ENCODE assay signal across 1 cellular context in genomic region chr5:159732220-159732619, GRCh38.
TF ChIP-seq lines count a peak whose summit lies in the region.

No MANE protein-coding gene starts in this region.

TF ChIP-seq in GM23338, 12 proteins besides CTCF, POLR2A, EP300 and RAD21 (continued from another document):
- TF ChIP-seq, protein P1, sequence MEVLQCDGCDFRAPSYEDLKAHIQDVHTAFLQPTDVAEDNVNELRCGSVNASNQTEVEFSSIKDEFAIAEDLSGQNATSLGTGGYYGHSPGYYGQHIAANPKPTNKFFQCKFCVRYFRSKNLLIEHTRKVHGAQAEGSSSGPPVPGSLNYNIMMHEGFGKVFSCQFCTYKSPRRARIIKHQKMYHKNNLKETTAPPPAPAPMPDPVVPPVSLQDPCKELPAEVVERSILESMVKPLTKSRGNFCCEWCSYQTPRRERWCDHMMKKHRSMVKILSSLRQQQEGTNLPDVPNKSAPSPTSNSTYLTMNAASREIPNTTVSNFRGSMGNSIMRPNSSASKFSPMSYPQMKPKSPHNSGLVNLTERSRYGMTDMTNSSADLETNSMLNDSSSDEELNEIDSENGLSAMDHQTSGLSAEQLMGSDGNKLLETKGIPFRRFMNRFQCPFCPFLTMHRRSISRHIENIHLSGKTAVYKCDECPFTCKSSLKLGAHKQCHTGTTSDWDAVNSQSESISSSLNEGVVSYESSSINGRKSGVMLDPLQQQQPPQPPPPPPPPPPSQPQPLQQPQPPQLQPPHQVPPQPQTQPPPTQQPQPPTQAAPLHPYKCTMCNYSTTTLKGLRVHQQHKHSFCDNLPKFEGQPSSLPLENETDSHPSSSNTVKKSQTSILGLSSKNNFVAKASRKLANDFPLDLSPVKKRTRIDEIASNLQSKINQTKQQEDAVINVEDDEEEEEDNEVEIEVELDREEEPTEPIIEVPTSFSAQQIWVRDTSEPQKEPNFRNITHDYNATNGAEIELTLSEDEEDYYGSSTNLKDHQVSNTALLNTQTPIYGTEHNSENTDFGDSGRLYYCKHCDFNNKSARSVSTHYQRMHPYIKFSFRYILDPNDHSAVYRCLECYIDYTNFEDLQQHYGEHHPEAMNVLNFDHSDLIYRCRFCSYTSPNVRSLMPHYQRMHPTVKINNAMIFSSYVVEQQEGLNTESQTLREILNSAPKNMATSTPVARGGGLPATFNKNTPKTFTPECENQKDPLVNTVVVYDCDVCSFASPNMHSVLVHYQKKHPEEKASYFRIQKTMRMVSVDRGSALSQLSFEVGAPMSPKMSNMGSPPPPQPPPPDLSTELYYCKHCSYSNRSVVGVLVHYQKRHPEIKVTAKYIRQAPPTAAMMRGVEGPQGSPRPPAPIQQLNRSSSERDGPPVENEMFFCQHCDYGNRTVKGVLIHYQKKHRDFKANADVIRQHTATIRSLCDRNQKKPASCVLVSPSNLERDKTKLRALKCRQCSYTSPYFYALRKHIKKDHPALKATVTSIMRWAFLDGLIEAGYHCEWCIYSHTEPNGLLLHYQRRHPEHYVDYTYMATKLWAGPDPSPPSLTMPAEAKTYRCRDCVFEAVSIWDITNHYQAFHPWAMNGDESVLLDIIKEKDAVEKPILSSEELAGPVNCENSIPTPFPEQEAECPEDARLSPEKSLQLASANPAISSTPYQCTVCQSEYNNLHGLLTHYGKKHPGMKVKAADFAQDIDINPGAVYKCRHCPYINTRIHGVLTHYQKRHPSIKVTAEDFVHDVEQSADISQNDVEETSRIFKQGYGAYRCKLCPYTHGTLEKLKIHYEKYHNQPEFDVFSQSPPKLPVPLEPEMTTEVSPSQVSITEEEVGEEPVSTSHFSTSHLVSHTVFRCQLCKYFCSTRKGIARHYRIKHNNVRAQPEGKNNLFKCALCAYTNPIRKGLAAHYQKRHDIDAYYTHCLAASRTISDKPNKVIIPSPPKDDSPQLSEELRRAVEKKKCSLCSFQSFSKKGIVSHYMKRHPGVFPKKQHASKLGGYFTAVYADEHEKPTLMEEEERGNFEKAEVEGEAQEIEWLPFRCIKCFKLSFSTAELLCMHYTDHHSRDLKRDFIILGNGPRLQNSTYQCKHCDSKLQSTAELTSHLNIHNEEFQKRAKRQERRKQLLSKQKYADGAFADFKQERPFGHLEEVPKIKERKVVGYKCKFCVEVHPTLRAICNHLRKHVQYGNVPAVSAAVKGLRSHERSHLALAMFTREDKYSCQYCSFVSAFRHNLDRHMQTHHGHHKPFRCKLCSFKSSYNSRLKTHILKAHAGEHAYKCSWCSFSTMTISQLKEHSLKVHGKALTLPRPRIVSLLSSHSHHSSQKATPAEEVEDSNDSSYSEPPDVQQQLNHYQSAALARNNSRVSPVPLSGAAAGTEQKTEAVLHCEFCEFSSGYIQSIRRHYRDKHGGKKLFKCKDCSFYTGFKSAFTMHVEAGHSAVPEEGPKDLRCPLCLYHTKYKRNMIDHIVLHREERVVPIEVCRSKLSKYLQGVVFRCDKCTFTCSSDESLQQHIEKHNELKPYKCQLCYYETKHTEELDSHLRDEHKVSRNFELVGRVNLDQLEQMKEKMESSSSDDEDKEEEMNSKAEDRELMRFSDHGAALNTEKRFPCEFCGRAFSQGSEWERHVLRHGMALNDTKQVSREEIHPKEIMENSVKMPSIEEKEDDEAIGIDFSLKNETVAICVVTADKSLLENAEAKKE (CRISPR knock-in tag; IDR thresholded peaks at IDR 0.05) = no peak
- TF ChIP-seq ETS1 (IDR thresholded peaks at IDR 0.05) = no peak
